In genomic region chr17:35879748-35880654, GRCh38 we compare ENCODE assay signal across 7 cellular contexts. TPM values are rescaled to one million over a fixed set of nuclear protein-coding genes. Genes with fewer than 3 reads are reported as not detected.
DNase-seq lines count a peak whose midpoint lies in the region; ATAC-seq and TF ChIP-seq lines count a peak whose summit lies in the region.

Gene CCL5, minus strand, starts transcription at chr17:35880360.

- no peak within 1 kb of the TSS for H3K4me2 ChIP-seq in PC-9

- H4K20me1 ChIP-seq in PC-9 (ENCODE audit: insufficient read depth), result no peaks in the 10 kb centered on the region

- intact Hi-C loops in PC-9 (cut with micrococcal nuclease; ENCODE audit: unreplicated experiment), result no loop called here

- DNase-seq in NOMO-1 treated with DMSO at 0.1 percent for 48 hours (lab: John Stamatoyannopoulos, UW; ENCODE audit: unreplicated experiment) (peak; percentile 89), thoracic aorta (ENCODE audit: low spot score) (no peak), NCI-H1105 treated with DMSO at 0.1 percent for 48 hours (lab: John Stamatoyannopoulos, UW) (no peak), PC-9 (no peak)

- H3K36me3 Mint-ChIP-seq in activated naive CD8-positive, alpha-beta T cell, result no peaks in the 10 kb centered on the region

- POLR2A ChIA-PET in PC-9 (lab: Charles Lee; ENCODE audit: unreplicated experiment), result no interaction called here

- H3K4me3 Mint-ChIP-seq in activated naive CD8-positive, alpha-beta T cell, result peak within 1 kb of the TSS; percentile 74

- no peak for TF ChIP-seq CTCF in thoracic aorta (IDR thresholded peaks at IDR 0.05)
- no peak for TF ChIP-seq CTCF in PC-9 (conservative IDR thresholded peaks at IDR 0.05)

- no peaks in the 10 kb centered on the region for H3K79me2 ChIP-seq in PC-9 (ENCODE audit: low read depth)

- no peaks in the 10 kb centered on the region for H3K4me1 ChIP-seq in thoracic aorta (ENCODE audit: control insufficient read depth in 1 of 2, low read depth in 2 of 2)
- H3K4me1 ChIP-seq in PC-9 (replicated peaks; ENCODE audit: insufficient read depth), result no peaks in the 10 kb centered on the region

- CTCF ChIA-PET in PC-9 (lab: Charles Lee), result interaction anchor here (0.6 kb wide), 1 partner anchor 76 kb away, joined by 4 read pairs; no protein-coding TSS in a partner anchor

- H3K9me3 Mint-ChIP-seq in activated naive CD8-positive, alpha-beta T cell (ENCODE audit: low read depth), result no peaks in the 10 kb centered on the region

- H3K36me3 ChIP-seq in thoracic aorta (no peaks in the 10 kb centered on the region), PC-9 (ENCODE audit: low read depth) (no peaks in the 10 kb centered on the region)

- ATAC-seq in GM18867 (IDR thresholded peaks at IDR 0.05; ENCODE audit: unreplicated experiment) (peak; percentile 85), HG02588 (IDR thresholded peaks at IDR 0.05; ENCODE audit: unreplicated experiment) (peak; percentile 94), thoracic aorta (ENCODE audit: insufficient number of reproducible peaks, low FRiP score, low read depth) (no peak)

- H3K27ac ChIP-seq in thoracic aorta (no peak within 1 kb of the TSS), PC-9 (no peak within 1 kb of the TSS)

- H3K9me3 ChIP-seq in thoracic aorta, result no peaks in the 10 kb centered on the region
- H3K9me3 ChIP-seq in PC-9 (ENCODE audit: insufficient read depth, low read depth), result no peaks in the 10 kb centered on the region

- H2AFZ ChIP-seq in PC-9, result no peak within 1 kb of the TSS

- no peaks in the 10 kb centered on the region for H3K27me3 Mint-ChIP-seq in activated naive CD8-positive, alpha-beta T cell

- peaks cover 41% of the 10 kb centered on the region for H3K4me1 Mint-ChIP-seq in activated naive CD8-positive, alpha-beta T cell (ENCODE audit: low read depth)

- no peaks in the 10 kb centered on the region for H3K9me2 ChIP-seq in PC-9 (ENCODE audit: insufficient read depth)

- H3F3A ChIP-seq in PC-9 (ENCODE audit: insufficient read depth, low read depth), result no peaks in the 10 kb centered on the region

- H3K27me3 ChIP-seq in thoracic aorta (replicated peaks; ENCODE audit: insufficient read depth), result no peaks in the 10 kb centered on the region
- no peaks in the 10 kb centered on the region for H3K27me3 ChIP-seq in PC-9 (ENCODE audit: insufficient read depth, low read depth)

- H3K4me3 ChIP-seq in thoracic aorta, result peak within 1 kb of the TSS; percentile 20
- no peak within 1 kb of the TSS for H3K4me3 ChIP-seq in PC-9

- BruUV-seq in PC-9 (replicated peaks; lab: Mats Ljungman, UMichigan), result no TSS peak

- H3K27ac Mint-ChIP-seq in activated naive CD8-positive, alpha-beta T cell, result peak within 1 kb of the TSS; percentile 81

RNA-seq across cellular contexts. Expression of gene CCL5, which starts in this region (rescaled TPM):
- total RNA-seq in thoracic aorta, result 1 to 10 TPM; 6.2 to 7.1 TPM
- total RNA-seq in PC-9 (2021), result not detected in 2 replicates
